In the genomic region with DNA sequence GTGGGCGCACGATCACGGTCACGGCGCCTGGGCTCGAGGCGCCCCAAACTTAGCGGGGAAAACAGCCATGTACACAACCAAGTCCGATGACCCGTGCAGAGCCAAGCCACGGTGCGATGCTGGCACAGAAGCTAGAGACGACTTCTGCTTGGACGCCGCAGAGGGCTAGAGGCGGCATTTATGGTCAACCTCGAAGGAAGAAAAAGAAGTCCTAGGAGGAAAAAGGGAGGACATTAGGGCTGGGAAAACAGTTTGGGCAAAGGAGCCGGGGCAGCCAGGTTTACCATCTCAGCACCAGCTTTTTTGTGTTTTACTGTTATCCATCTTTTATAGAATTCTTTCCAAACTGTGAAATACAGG, we compare ENCODE assay signal across 8 cellular contexts. TPM values are rescaled to one million over a fixed set of nuclear protein-coding genes. Genes with fewer than 3 reads are reported as not detected.
DNase-seq lines count a peak whose midpoint lies in the region; ATAC-seq and TF ChIP-seq lines count a peak whose summit lies in the region.

No MANE protein-coding gene starts in this region.

- peaks cover 33% of the 10 kb centered on the region for H3K4me1 Mint-ChIP-seq in brain
- peaks cover 13% of the 10 kb centered on the region for H3K4me1 Mint-ChIP-seq in mesothelial cell of epicardium

- no peaks in the 10 kb centered on the region for H3K9me3 ChIP-seq in heart left ventricle
- no peaks in the 10 kb centered on the region for H3K9me3 ChIP-seq in aorta (ENCODE audit: control insufficient read depth, low read length)

- ATAC-seq in heart left ventricle (no peak), aorta (ENCODE audit: low FRiP score) (no peak), HG02798 (IDR thresholded peaks at IDR 0.05; ENCODE audit: poor library complexity, unreplicated experiment) (no peak), HG03354 (IDR thresholded peaks at IDR 0.05; ENCODE audit: poor library complexity, severe bottlenecking, unreplicated experiment) (no peak)

- TF ChIP-seq CTCF in heart left ventricle (IDR thresholded peaks at IDR 0.05) (no peak), brain (conservative IDR thresholded peaks at IDR 0.05) (no peak), mesothelial cell of epicardium (IDR thresholded peaks at IDR 0.05; ENCODE audit: unreplicated experiment) (no peak)

- peak overlapping the region; percentile 45 to 99 (median 90) for H3K4me3 ChIP-seq in heart left ventricle
- peak overlapping the region; percentile 7 to 85 for H3K4me3 ChIP-seq in aorta (ENCODE audit: low read length in 2 of 2)

- WGBS in heart left ventricle, 4 donors, result 8 to 20% (median 9%) methylated on average over 11 to 18 of the region's 18 CpGs
- 1 to 2% methylated on average over 18 of the region's 18 CpGs for WGBS in aorta, 2 donors

- no peaks in the 10 kb centered on the region for H3K36me3 Mint-ChIP-seq in brain
- peaks cover 3% of the 10 kb centered on the region for H3K36me3 Mint-ChIP-seq in mesothelial cell of epicardium

- H3K27me3 ChIP-seq in heart left ventricle (no peaks in the 10 kb centered on the region), aorta (ENCODE audit: control insufficient read depth in 1 of 2, insufficient read depth in 2 of 2, low read length in 1 of 2) (no peaks in the 10 kb centered on the region)

- H3K27me3 Mint-ChIP-seq in brain, result peaks cover 15% of the 10 kb centered on the region
- peaks cover 18% of the 10 kb centered on the region for H3K27me3 Mint-ChIP-seq in mesothelial cell of epicardium (ENCODE audit: low read depth)

- H3K27ac Mint-ChIP-seq in brain (peak overlapping the region in 2 of 5 experiments; percentile 57 to 64), mesothelial cell of epicardium (peak overlapping the region; percentile 30)

- TF ChIP-seq POLR2A in heart left ventricle (IDR thresholded peaks at IDR 0.05), result no peak

- intact Hi-C loops in heart left ventricle (cut with DNase I) (loop anchor here in 4 of 10 donors (10.0 kb wide), 3 partner anchors 201 to 309 kb away; a partner anchor contains a TSS), cardiac septum (cut with DNase I) (loop anchor here (10.0 kb wide), 1 partner anchor 309 kb away; no protein-coding TSS in a partner anchor), aorta (cut with DNase I) (no loop called here)

- H3K36me3 ChIP-seq in heart left ventricle (no peaks in the 10 kb centered on the region), aorta (ENCODE audit: control insufficient read depth in 1 of 2, insufficient read depth in 2 of 2, low read length in 1 of 2) (no peaks in the 10 kb centered on the region)

- H3K9me3 Mint-ChIP-seq in brain (peaks cover 0 to 5% (median 4%) of the 10 kb centered on the region in 5 experiments), mesothelial cell of epicardium (peaks cover 5% of the 10 kb centered on the region)

- H3K27ac ChIP-seq in heart left ventricle (peak overlapping the region in 11 of 12 donors; percentile 64 to 86 (median 76)), aorta (ENCODE audit: low read depth in 1 of 2, low read length in 2 of 2) (peak overlapping the region in 1 of 2 donors; percentile 55)

- H3K4me1 ChIP-seq in heart left ventricle (peaks cover 0 to 21% (median 11%) of the 10 kb centered on the region in 12 donors), aorta (ENCODE audit: control insufficient read depth in 1 of 2, insufficient read depth in 2 of 2, low read length in 2 of 2) (no peaks in the 10 kb centered on the region)

- no peak for DNase-seq in heart left ventricle
- DNase-seq in cardiac septum (ENCODE audit: low spot score), result no peak
- no peak for DNase-seq in mesothelial cell of epicardium (ENCODE audit: low spot score in 2 of 2, unreplicated experiment in 2 of 2)
- no peak for DNase-seq in aorta
- DNase-seq in germinal center (ENCODE audit: low spot score), result no peak

- H3K4me3 Mint-ChIP-seq in brain, result peak overlapping the region; percentile 56 to 83 (median 76)
- H3K4me3 Mint-ChIP-seq in mesothelial cell of epicardium, result peak overlapping the region; percentile 78

RNA-seq across cellular contexts. Expression of a gene that starts 0.6 kb away (rescaled TPM):
- total RNA-seq in heart left ventricle (10 to 100 TPM in 1 of 9 donors, 1 to 10 TPM in 8; 2.5 to 17.3 (median 6.3) TPM), cardiac septum (5.7 TPM), mesothelial cell of epicardium (30.1 to 37.7 TPM (median 36.3 TPM) in 3 replicates), aorta (10 to 100 TPM; 16.8 to 33.7 TPM)
- polyA plus RNA-seq in heart left ventricle (1 to 10 TPM; 4.2 to 4.8 TPM), brain (ENCODE audit: insufficient read depth, low read depth, low replicate concordance) (60.5 TPM), aorta (10 to 100 TPM; 14.7 to 17.5 TPM)
